In genomic region chr2:200810252-200810650, GRCh38 we compare ENCODE assay signal across 8 cellular contexts. TPM values are rescaled to one million over a fixed set of nuclear protein-coding genes. Genes with fewer than 3 reads are reported as not detected.
A peak's percentile ranks its signal among the peaks of the same experiment; 100 is the strongest.
DNase-seq lines count a peak whose midpoint lies in the region; ATAC-seq and TF ChIP-seq lines count a peak whose summit lies in the region.

No MANE protein-coding gene starts in this region.

- no peak overlapping the region for H3K4me3 ChIP-seq in DND-41 (ENCODE audit: low read depth in 1 of 2, low read length in 2 of 2)
- peak overlapping the region; percentile 84 for H3K4me3 ChIP-seq in PC-3 (ENCODE audit: low read length)
- peak overlapping the region; percentile 80 to 100 (median 90) for H3K4me3 ChIP-seq in esophagus muscularis mucosa

- H4K20me1 ChIP-seq in DND-41 (ENCODE audit: insufficient read depth, low read length) (peaks cover 34% of the 10 kb centered on the region), PC-3 (ENCODE audit: low read length) (peaks cover 29% of the 10 kb centered on the region)

- no TSS peak for BruUV-seq in PC-3 (replicated peaks; lab: Mats Ljungman, UMichigan)

- H3K27ac ChIP-seq in DND-41 (ENCODE audit: low read length) (no peak overlapping the region), PC-3 (ENCODE audit: low read length) (peak overlapping the region; percentile 97), esophagus muscularis mucosa (replicated peaks in 1 of 4) (peak overlapping the region; percentile 98 to 100 (median 99))

- no peaks in the 10 kb centered on the region for H3F3A ChIP-seq in PC-3 (ENCODE audit: low read length, unreplicated experiment)

- H3K9ac ChIP-seq in DND-41 (ENCODE audit: low read depth, low read length) (peak overlapping the region; percentile 97; the same call in 1 of the 2 replicates), PC-3 (ENCODE audit: low read length) (peak overlapping the region; percentile 98)

- WGBS in esophagus muscularis mucosa: 58% methylated on average over 1 of the region's 1 CpG

- peaks cover 34% of the 10 kb centered on the region for H3K4me1 ChIP-seq in DND-41 (ENCODE audit: insufficient read depth, low read length)
- peaks cover 40% of the 10 kb centered on the region for H3K4me1 ChIP-seq in PC-3 (ENCODE audit: insufficient read depth, low read length)
- H3K4me1 ChIP-seq in esophagus muscularis mucosa: peaks cover 26 to 42% (median 40%) of the 10 kb centered on the region in 4 donors

- H3K79me2 ChIP-seq in DND-41 (ENCODE audit: insufficient read depth, low read length) (peaks cover 35% of the 10 kb centered on the region), PC-3 (ENCODE audit: low read length) (peaks cover 41% of the 10 kb centered on the region)

- ATAC-seq in DND-41 (ENCODE audit: insufficient read depth, low read depth) (no peak), PC-3 (peak; percentile 55), GM19395 (IDR thresholded peaks at IDR 0.05; ENCODE audit: unreplicated experiment) (no peak)

- intact Hi-C loops in PC-3 (cut with micrococcal nuclease): loop anchor here (1.0 to 2.0 kb wide), 4 partner anchors 22 to 75 kb away; no protein-coding TSS in a partner anchor
- intact Hi-C loops in esophagus muscularis mucosa (cut with DNase I): loop anchor here (2.0 to 5.0 kb wide), 2 partner anchors 52 to 97 kb away; partner anchors contain the start of gene CLK1

- CTCF ChIA-PET in PC-3 (lab: Charles Lee): interaction anchor here (0.6 to 0.8 kb wide), 2 partner anchors 71 to 74 kb away, joined by 3 read pairs; no protein-coding TSS in a partner anchor

- peaks cover 30% of the 10 kb centered on the region for H3K36me3 ChIP-seq in DND-41 (ENCODE audit: insufficient read depth, low read length)
- peaks cover 29% of the 10 kb centered on the region for H3K36me3 ChIP-seq in PC-3 (ENCODE audit: low read depth, low read length)
- peaks cover 0 to 22% (median 8%) of the 10 kb centered on the region in 4 donors for H3K36me3 ChIP-seq in esophagus muscularis mucosa

- H3K4me2 ChIP-seq in DND-41 (ENCODE audit: insufficient read depth, low read length): no peak overlapping the region
- peak overlapping the region; percentile 97 for H3K4me2 ChIP-seq in PC-3 (ENCODE audit: low read length)

- POLR2A ChIA-PET in PC-3 (lab: Charles Lee; ENCODE audit: unreplicated experiment): interaction anchor here (0.5 to 0.6 kb wide), 2 partner anchors 54 to 207 kb away, joined by 4 read pairs; partner anchors contain the start of gene CLK1

- TF ChIP-seq POLR2A in esophagus muscularis mucosa (IDR thresholded peaks at IDR 0.05; ENCODE audit: low read depth): no peak

- H3K27me3 ChIP-seq in DND-41 (ENCODE audit: insufficient read depth, low read length, poor library complexity) (no peaks in the 10 kb centered on the region), PC-3 (ENCODE audit: low read length) (no peaks in the 10 kb centered on the region), esophagus muscularis mucosa (no peaks in the 10 kb centered on the region)

- TF ChIP-seq CTCF in DND-41 (IDR thresholded peaks at IDR 0.05; ENCODE audit: borderline replicate concordance, extremely low read depth, low read length, poor library complexity, severe bottlenecking) (no peak), PC-3 (conservative IDR thresholded peaks at IDR 0.05; ENCODE audit: low read depth, low read length) (no peak), esophagus muscularis mucosa (IDR thresholded peaks at IDR 0.05) (no peak)

- H2AFZ ChIP-seq in DND-41 (ENCODE audit: low read depth, low read length): peak overlapping the region; percentile 11; the same call in 1 of the 2 replicates
- no peak overlapping the region for H2AFZ ChIP-seq in PC-3 (ENCODE audit: low read length)

- DNase-seq in DND-41 (no peak), PC-3 (peak; percentile 94), esophagus muscularis mucosa (ENCODE audit: extremely low spot score) (no peak), pons (ENCODE audit: low spot score) (peak; percentile 9), NCI-H1694 (lab: John Stamatoyannopoulos, UW) (no peak), NCI-H226 (no peak), 8988T (no peak)

- H3K9me3 ChIP-seq in DND-41 (ENCODE audit: insufficient read depth, low read length, severe bottlenecking) (no peaks in the 10 kb centered on the region), PC-3 (ENCODE audit: low read length) (no peaks in the 10 kb centered on the region), esophagus muscularis mucosa (no peaks in the 10 kb centered on the region)

- TF ChIP-seq EP300 in esophagus muscularis mucosa (IDR thresholded peaks at IDR 0.05): no peak

- no peaks in the 10 kb centered on the region for H3K9me2 ChIP-seq in PC-3 (replicated peaks; ENCODE audit: low read length)

RNA-seq across cellular contexts. Expression of gene BZW1, which starts 1.5 kb away (rescaled TPM):
- 389 and 626 TPM in 2 replicates for total RNA-seq in PC-3 (2014; rRNA removed)
- 100 to 1,000 TPM; 262 to 444 (median 376) TPM for total RNA-seq in esophagus muscularis mucosa

RNA-seq across cellular contexts. Expression of gene CLK1, which starts 54.2 kb away (rescaled TPM):
- total RNA-seq in PC-3 (2014; rRNA removed): 46.9 and 51.1 TPM in 2 replicates
- 100 to 1,000 TPM in 3 of 4 donors, 10 to 100 TPM in 1; 94.3 to 177 (median 108) TPM for total RNA-seq in esophagus muscularis mucosa

Comparison
In these comparisons a context has a peak if more than half of its experiments do, and no peak if none do; other contexts are left out.
1. DNase-seq: peak in PC-3 (single experiment) and pons (single experiment); none in DND-41 (single experiment), esophagus muscularis mucosa (single experiment), NCI-H1694 (single experiment), NCI-H226 (single experiment) and 8988T (single experiment).
2. H3K4me3 ChIP-seq: peak in PC-3 (single experiment) and esophagus muscularis mucosa (4 of 4); none in DND-41 (0 of 2).